In genomic region chr14:71620401-71620800, GRCh38 we compare ENCODE assay signal across 1 cellular context.
TF ChIP-seq lines count a peak whose summit lies in the region.

No MANE protein-coding gene starts in this region.

TF ChIP-seq in GM12878, 131 proteins besides CTCF, POLR2A, EP300 and RAD21 (continued from another document):
- TF ChIP-seq SMAD5 (IDR thresholded peaks at IDR 0.05; ENCODE audit: low read depth) (no peak), ZSCAN29 (IDR thresholded peaks at IDR 0.05) (no peak), NR2F1 (conservative IDR thresholded peaks at IDR 0.05) (no peak), ZNF207 (IDR thresholded peaks at IDR 0.05; ENCODE audit: borderline replicate concordance) (no peak)
